In genomic region chr11:87150936-87151335, GRCh38 we compare ENCODE assay signal across 26 cellular contexts.
A peak's percentile ranks its signal among the peaks of the same experiment; 100 is the strongest.
DNase-seq lines count a peak whose midpoint lies in the region; ATAC-seq and TF ChIP-seq lines count a peak whose summit lies in the region.
"Had no signal": no experiment of that assay in that cellular context is flagged by ENCODE, and none has a peak within 500 bp of the region (broad histone marks: within the 10 kb centered on the region; RNA-seq: fewer than 3 reads in every experiment).

No MANE protein-coding gene starts in this region.

- WGBS in heart left ventricle, 4 donors: 55 to 63% (median 58%) methylated on average over 1 of the region's 1 CpG

- H3K36me3 ChIP-seq in left ventricle myocardium inferior (no peaks in the 10 kb centered on the region), heart left ventricle (no peaks in the 10 kb centered on the region), lower lobe of right lung (no peaks in the 10 kb centered on the region)
- H3K36me3 ChIP-seq: brain microvascular endothelial cell, gastroesophageal sphincter, HAP-1, transverse colon had no signal

- no peak overlapping the region for H3K4me3 ChIP-seq in left ventricle myocardium inferior
- no peak overlapping the region for H3K4me3 ChIP-seq in heart left ventricle
- no peak overlapping the region for H3K4me3 ChIP-seq in fibroblast of pulmonary artery (replicated peaks; ENCODE audit: low read depth, low read length)
- H3K4me3 ChIP-seq in lower lobe of right lung: no peak overlapping the region
- H3K4me3 ChIP-seq: A549, gastroesophageal sphincter, HAP-1, SK-N-MC, transverse colon had no signal

- H3K4me1 ChIP-seq in left ventricle myocardium inferior (peaks cover 26% of the 10 kb centered on the region), heart left ventricle (peaks cover 0 to 18% (median 0%) of the 10 kb centered on the region in 12 donors), lower lobe of right lung (no peaks in the 10 kb centered on the region)
- H3K4me1 ChIP-seq: gastroesophageal sphincter, transverse colon had no signal

- H3K4me3 Mint-ChIP-seq in activated T-cell treated with anti-CD3 and anti-CD28 coated beads, Interleukin-2, amount 50 U/mL, for 4 hours: no peak overlapping the region
- H3K4me3 Mint-ChIP-seq: activated naive CD8-positive, alpha-beta T cell treated with anti-CD3 and anti-CD28 coated beads, Interleukin-2, amount 50 U/mL, for 24 hours; CD14-positive monocyte; dendritic cell treated with granulocyte-macrophage colony-stimulating factor and Interleukin-4, amounts not matched to agents 40 ng/mL and 50 ng/mL, for 4 days had no signal

- H3K9me3 ChIP-seq in left ventricle myocardium inferior (replicated peaks) (no peaks in the 10 kb centered on the region), heart left ventricle (peaks cover 0 to 5% (median 0%) of the 10 kb centered on the region in 12 donors), lower lobe of right lung (no peaks in the 10 kb centered on the region)
- H3K9me3 ChIP-seq: gastroesophageal sphincter, HAP-1, transverse colon had no signal

- intact Hi-C loops in left ventricle myocardium inferior (cut with micrococcal nuclease): no loop called here
- intact Hi-C loops in heart left ventricle (cut with DNase I): loop anchor here in 1 of 10 donors (10.0 kb wide), 1 partner anchor 106 kb away; no protein-coding TSS in a partner anchor
- intact Hi-C loops in lower lobe of right lung (cut with DNase I): no loop called here

- no peak for TF ChIP-seq CTCF in left ventricle myocardium inferior (IDR thresholded peaks at IDR 0.05; ENCODE audit: borderline replicate concordance)
- no peak for TF ChIP-seq CTCF in heart left ventricle (IDR thresholded peaks at IDR 0.05)
- TF ChIP-seq CTCF in fibroblast of pulmonary artery (IDR thresholded peaks at IDR 0.05; ENCODE audit: low read length, missing control alignments): no peak
- no peak for TF ChIP-seq CTCF in lower lobe of right lung (IDR thresholded peaks at IDR 0.05)

- H3K9me3 Mint-ChIP-seq in activated T-cell treated with anti-CD3 and anti-CD28 coated beads, Interleukin-2, amount 50 U/mL, for 4 hours: no peaks in the 10 kb centered on the region
- H3K9me3 Mint-ChIP-seq: dendritic cell treated with granulocyte-macrophage colony-stimulating factor and Interleukin-4, amounts not matched to agents 40 ng/mL and 50 ng/mL, for 4 days had no signal

- H3K4me1 Mint-ChIP-seq in activated T-cell treated with anti-CD3 and anti-CD28 coated beads, Interleukin-2, amount 50 U/mL, for 4 hours (ENCODE audit: low read depth): peaks cover 12% of the 10 kb centered on the region

- H3K36me3 Mint-ChIP-seq in activated T-cell treated with anti-CD3 and anti-CD28 coated beads, Interleukin-2, amount 50 U/mL, for 4 hours (ENCODE audit: insufficient read depth): peaks cover 8% of the 10 kb centered on the region
- H3K36me3 Mint-ChIP-seq: CD14-positive monocyte had no signal

- ATAC-seq in heart left ventricle (no peak), HG03135 (IDR thresholded peaks at IDR 0.05; ENCODE audit: unreplicated experiment) (no peak), lower lobe of right lung (no peak)
- ATAC-seq in activated T-cell treated with anti-CD3 and anti-CD28 coated beads, Interleukin-2, amount 50 U/mL, for 4 hours: no peak
- ATAC-seq: A549; activated naive CD8-positive, alpha-beta T cell treated with anti-CD3 and anti-CD28 coated beads, Interleukin-2, amount 50 U/mL, for 24 hours; gastroesophageal sphincter; stimulated activated naive CD8-positive, alpha-beta T cell treated with anti-CD3 and anti-CD28 coated beads, Interleukin-15, Interleukin-2, amounts not matched to agents 100 U/mL and 50 U/mL, for 24 hours had no signal

- H3K27ac ChIP-seq in left ventricle myocardium inferior (replicated peaks): peak overlapping the region; percentile 28
- peak overlapping the region in 3 of 12 donors; percentile 19 to 50 (median 30) for H3K27ac ChIP-seq in heart left ventricle
- H3K27ac ChIP-seq in lower lobe of right lung: no peak overlapping the region
- H3K27ac ChIP-seq: A549, brain microvascular endothelial cell, gastroesophageal sphincter, SK-N-MC, transverse colon had no signal

- H3K27me3 Mint-ChIP-seq in activated T-cell treated with anti-CD3 and anti-CD28 coated beads, Interleukin-2, amount 50 U/mL, for 4 hours (ENCODE audit: low read depth): no peaks in the 10 kb centered on the region
- H3K27me3 Mint-ChIP-seq: activated naive CD8-positive, alpha-beta T cell treated with anti-CD3 and anti-CD28 coated beads, Interleukin-2, amount 50 U/mL, for 24 hours; dendritic cell treated with granulocyte-macrophage colony-stimulating factor and Interleukin-4, amounts not matched to agents 40 ng/mL and 50 ng/mL, for 4 days had no signal

- no peak for TF ChIP-seq POLR2A in heart left ventricle (IDR thresholded peaks at IDR 0.05)

- H3K27me3 ChIP-seq in left ventricle myocardium inferior (ENCODE audit: low read depth) (no peaks in the 10 kb centered on the region), heart left ventricle (no peaks in the 10 kb centered on the region), lower lobe of right lung (ENCODE audit: low read depth) (no peaks in the 10 kb centered on the region)
- H3K27me3 ChIP-seq: brain microvascular endothelial cell, gastroesophageal sphincter, transverse colon had no signal

- DNase-seq in left ventricle myocardium inferior: no peak
- DNase-seq in heart left ventricle: no peak
- peak; percentile 32 for DNase-seq in amniotic epithelial cell (ENCODE audit: low read depth)
- DNase-seq in fibroblast of pulmonary artery (ENCODE audit: low read depth): peak; percentile 61
- DNase-seq in activated T-cell treated with anti-CD3 and anti-CD28 coated beads, Interleukin-2, amount 50 U/mL, for 4 hours: no peak
- no peak for DNase-seq in lower lobe of right lung
- no peak for DNase-seq in stimulated activated naive CD4-positive, alpha-beta T cell treated with Interleukin-2 at 50 U/mL for 16 hours (lab: John Stamatoyannopoulos, UW)
- DNase-seq: activated CD8-positive, alpha-beta memory T cell treated with anti-CD3 and anti-CD28 coated beads, Interleukin-2, amount 50 U/mL, for 4 hours; activated effector memory CD4-positive, alpha-beta T cell treated with Interleukin-2 at 50 U/mL for 16 hours; activated naive CD8-positive, alpha-beta T cell treated with anti-CD3 and anti-CD28 coated beads, Interleukin-2, amount 50 U/mL, for 24 hours; brain microvascular endothelial cell; kidney glomerular epithelial cell; mesendoderm; NCI-H1436; NCI-H524; stimulated activated CD4-positive, alpha-beta T cell treated with anti-CD3 and anti-CD28 coated beads, Interleukin-4, amount 100 ng/mL, for 1 hour; stimulated activated naive CD8-positive, alpha-beta T cell treated with anti-CD3 and anti-CD28 coated beads, Interleukin-15, Interleukin-2, amounts not matched to agents 100 U/mL and 50 U/mL, for 24 hours; T-helper 2 cell; transverse colon had no signal

Comparison
In these comparisons a context has a peak if more than half of its experiments do, and no peak if none do; other contexts are left out.
1. DNase-seq: peak in amniotic epithelial cell (single experiment) and fibroblast of pulmonary artery (single experiment); none in left ventricle myocardium inferior (single experiment), heart left ventricle (0 of 5), activated T-cell treated with anti-CD3 and anti-CD28 coated beads, Interleukin-2, amount 50 U/mL, for 4 hours (single experiment), lower lobe of right lung (single experiment) and stimulated activated naive CD4-positive, alpha-beta T cell treated with Interleukin-2 at 50 U/mL for 16 hours (single experiment).